Comparison of ENCODE assay signal across 8 cellular contexts in genomic region chr5:1594336-1595106, GRCh38.
DNase-seq lines count a peak whose midpoint lies in the region; ATAC-seq and TF ChIP-seq lines count a peak whose summit lies in the region.

No MANE protein-coding gene starts in this region.

- no peaks in the 10 kb centered on the region for H3K9me2 ChIP-seq in SK-N-SH

- peak overlapping the region; percentile 51; the same call in 1 of the 2 replicates for H3K9ac ChIP-seq in SK-N-SH

- 42% methylated on average over 26 of the region's 82 CpGs for WGBS in SK-N-SH (ENCODE audit: low lambda C conversion rate)

- peak; percentile 53 for TF ChIP-seq CTCF in SK-N-SH (IDR thresholded peaks at IDR 0.05)
- peak in 2 of 5 experiments; percentile 19 to 37 for TF ChIP-seq CTCF in gastrocnemius medialis (IDR thresholded peaks at IDR 0.05 in 4 of 5, conservative IDR thresholded peaks at IDR 0.05 in 1 of 5)

- H3K9me3 ChIP-seq in CD4-positive, alpha-beta memory T cell (ENCODE audit: control insufficient read depth in 1 of 2, low read length in 2 of 2), result no peaks in the 10 kb centered on the region
- no peaks in the 10 kb centered on the region for H3K9me3 ChIP-seq in SK-N-SH
- no peaks in the 10 kb centered on the region for H3K9me3 ChIP-seq in gastrocnemius medialis

- peak; percentile 71 for ATAC-seq in GM19397 (IDR thresholded peaks at IDR 0.05; ENCODE audit: unreplicated experiment)
- ATAC-seq in HG03558 (IDR thresholded peaks at IDR 0.05; ENCODE audit: extremely low read depth, unreplicated experiment), result peak; percentile 89
- ATAC-seq in gastrocnemius medialis, result peak; percentile 50 to 60

- CTCF ChIA-PET in CD4-positive, alpha-beta memory T cell (lab: Charles Lee; ENCODE audit: partially characterized antibody), result no interaction called here
- CTCF ChIA-PET in SK-N-SH (lab: Yijun Ruan, JAX), result interaction anchor here (0.7 to 2.1 kb wide), 8 partner anchors 10 to 214 kb away, joined by 3 to 7 read pairs (median 4); no protein-coding TSS in a partner anchor

- peak overlapping the region; percentile 96 for H2AFZ ChIP-seq in SK-N-SH (ENCODE audit: low read depth)

- H4K20me1 ChIP-seq in SK-N-SH (ENCODE audit: insufficient read depth), result no peaks in the 10 kb centered on the region

- TF ChIP-seq RAD21 in SK-N-SH (IDR thresholded peaks at IDR 0.05; ENCODE audit: low read length), result 0 out of 2 replicates have a peak, but pooled peaks have one; percentile 21

- no peaks in the 10 kb centered on the region for H3F3A ChIP-seq in SK-N-SH (replicated peaks; ENCODE audit: insufficient read depth)

- H3K4me1 ChIP-seq in CD4-positive, alpha-beta memory T cell (ENCODE audit: insufficient read depth, low read length), result no peaks in the 10 kb centered on the region
- H3K4me1 ChIP-seq in SK-N-SH (ENCODE audit: control insufficient read depth in 1 of 2, insufficient read depth in 2 of 2, low read depth in 1 of 2, low read length in 1 of 2), result no peaks in the 10 kb centered on the region; a peak in 1 of 4 replicates
- H3K4me1 ChIP-seq in gastrocnemius medialis, result no peaks in the 10 kb centered on the region

- peaks cover 0 to 5% (median 3%) of the 10 kb centered on the region in 4 donors for H3K4me1 Mint-ChIP-seq in CD4-positive, alpha-beta memory T cell

- no peaks in the 10 kb centered on the region for H3K36me3 ChIP-seq in CD4-positive, alpha-beta memory T cell (ENCODE audit: insufficient read depth, low read length)
- H3K36me3 ChIP-seq in SK-N-SH (replicated peaks in 1 of 2; ENCODE audit: control insufficient read depth in 1 of 2, insufficient read depth in 2 of 2, low read length in 1 of 2) (no peaks in the 10 kb centered on the region), gastrocnemius medialis (no peaks in the 10 kb centered on the region)

- no peak overlapping the region for H3K27ac ChIP-seq in CD4-positive, alpha-beta memory T cell (ENCODE audit: low read depth, low read length)
- H3K27ac ChIP-seq in SK-N-SH (ENCODE audit: low read depth in 2 of 2, low read length in 1 of 2) (peak overlapping the region in 1 of 2 experiments; percentile 65; a peak in 1 of 4 replicates), gastrocnemius medialis (peak overlapping the region in 2 of 4 donors; percentile 27 to 48)

- H3K4me3 Mint-ChIP-seq in CD4-positive, alpha-beta memory T cell, result peak overlapping the region in 7 of 8 donors; percentile 46 to 81 (median 68)

- no peaks in the 10 kb centered on the region for H3K27me3 ChIP-seq in CD4-positive, alpha-beta memory T cell (ENCODE audit: insufficient read depth, low read length)
- H3K27me3 ChIP-seq in SK-N-SH (ENCODE audit: insufficient read depth), result no peaks in the 10 kb centered on the region
- H3K27me3 ChIP-seq in gastrocnemius medialis, result no peaks in the 10 kb centered on the region

- H3K36me3 Mint-ChIP-seq in CD4-positive, alpha-beta memory T cell, result peaks cover 8% of the 10 kb centered on the region in 2 donors

- POLR2A ChIA-PET in CD4-positive, alpha-beta memory T cell (lab: Charles Lee; ENCODE audit: partially characterized antibody), result interaction anchor here (0.8 kb wide), 1 partner anchor 96 kb away, joined by 3 read pairs; no protein-coding TSS in a partner anchor
- POLR2A ChIA-PET in SK-N-SH (lab: Yijun Ruan, JAX), result interaction anchor here (0.6 to 1.4 kb wide), 6 partner anchors 39 to 1171 kb away, joined by 3 to 8 read pairs (median 4); no protein-coding TSS in a partner anchor

- H3K4me2 ChIP-seq in SK-N-SH, result peak overlapping the region; percentile 71

- peak overlapping the region in 1 of 7 donors; percentile 51 for H3K27ac Mint-ChIP-seq in CD4-positive, alpha-beta memory T cell

- H3K79me2 ChIP-seq in SK-N-SH (ENCODE audit: insufficient read depth), result no peaks in the 10 kb centered on the region

- intact Hi-C loops in CD4-positive, alpha-beta memory T cell (cut with micrococcal nuclease), result loop anchor here (1.0 to 10.0 kb wide), 3 partner anchors 47 to 1360 kb away; no protein-coding TSS in a partner anchor
- intact Hi-C loops in gastrocnemius medialis (cut with DNase I; ENCODE audit: low total_unique reads), result loop anchor here (5.0 kb wide), 1 partner anchor 1122 kb away; no protein-coding TSS in a partner anchor

- no peak for TF ChIP-seq EP300 in SK-N-SH (IDR thresholded peaks at IDR 0.05; ENCODE audit: borderline replicate concordance in 1 of 2, low read depth in 1 of 2, low read length in 1 of 2)

- H3K9me3 Mint-ChIP-seq in CD4-positive, alpha-beta memory T cell, result no peaks in the 10 kb centered on the region

- peak overlapping the region in 1 of 2 donors; percentile 22 for H3K4me3 ChIP-seq in CD4-positive, alpha-beta memory T cell (ENCODE audit: low read length in 2 of 2)
- H3K4me3 ChIP-seq in SK-N-SH (ENCODE audit: low read depth in 2 of 2, low read length in 1 of 2) (peak overlapping the region; percentile 55 to 79), gastrocnemius medialis (peak overlapping the region; percentile 38 to 56 (median 53))

- TF ChIP-seq POLR2A in gastrocnemius medialis (IDR thresholded peaks at IDR 0.05), result no peak

- H3K27me3 Mint-ChIP-seq in CD4-positive, alpha-beta memory T cell, result no peaks in the 10 kb centered on the region

- in situ Hi-C loops in gastrocnemius medialis (cut with MboI; ENCODE audit: low sequenced_read_pairs in 4 of 4), result no loop called here

- peak; percentile 3 to 48 (median 39) for DNase-seq in CD4-positive, alpha-beta memory T cell
- DNase-seq in SK-N-SH (peak; percentile 99), amygdala (lab: John Stamatoyannopoulos, UW) (peak in 51 of 56 donors; percentile 1 to 85 (median 53)), iPS DF 4.7 (ENCODE audit: extremely low read depth, low spot score) (peak; percentile 71), gastrocnemius medialis (peak; percentile 2 to 36), NCI-H2196 treated with DMSO at 0.1 percent for 48 hours (lab: John Stamatoyannopoulos, UW; ENCODE audit: unreplicated experiment) (no peak)

TF ChIP-seq in SK-N-SH, 30 proteins besides CTCF, POLR2A, EP300 and RAD21:
- no peak for TF ChIP-seq RCOR1 (IDR thresholded peaks at IDR 0.05; ENCODE audit: low read length)
- peak; percentile 59; the same call in 1 of the 2 replicates for TF ChIP-seq YY1 (IDR thresholded peaks at IDR 0.05; ENCODE audit: low read depth)
- TF ChIP-seq FOXM1 (IDR thresholded peaks at IDR 0.05; ENCODE audit: low read depth), result no peak
- peak; percentile 58 for TF ChIP-seq CHD2 (IDR thresholded peaks at IDR 0.05; ENCODE audit: low read length, partially characterized antibody)
- peak; percentile 94 for TF ChIP-seq NRF1 (IDR thresholded peaks at IDR 0.05; ENCODE audit: low read depth, low read length)
- peak; percentile 72 for TF ChIP-seq POLR2AphosphoS5 (IDR thresholded peaks at IDR 0.05; ENCODE audit: low read depth, low read length)
- TF ChIP-seq SIN3A (IDR thresholded peaks at IDR 0.05; ENCODE audit: borderline replicate concordance, low read depth, low read length), result no peak
- TF ChIP-seq TCF12 (IDR thresholded peaks at IDR 0.05), result no peak
- peak; percentile 49 for TF ChIP-seq MXI1 (IDR thresholded peaks at IDR 0.05; ENCODE audit: low read depth, low read length)
- TF ChIP-seq EZH2phosphoT487 (IDR thresholded peaks at IDR 0.05; ENCODE audit: borderline replicate concordance, low read depth), result no peak
- TF ChIP-seq TEAD4 (IDR thresholded peaks at IDR 0.05; ENCODE audit: borderline replicate concordance, insufficient read depth), result no peak
- TF ChIP-seq REST (IDR thresholded peaks at IDR 0.05; ENCODE audit: low read depth, low read length), result no peak
- TF ChIP-seq TAF1 (IDR thresholded peaks at IDR 0.05; ENCODE audit: borderline replicate concordance, low read depth, low read length), result peak; percentile 48; the same call in 1 of the 2 replicates
- no peak for TF ChIP-seq RXRA (IDR thresholded peaks at IDR 0.05; ENCODE audit: borderline replicate concordance, low read depth)
